ENCODE assay signal across 8 cellular contexts in genomic region chr19:19820774-19821315, GRCh38. TPM values are rescaled to one million over a fixed set of nuclear protein-coding genes. Genes with fewer than 3 reads are reported as not detected.
A peak's percentile ranks its signal among the peaks of the same experiment; 100 is the strongest.
DNase-seq lines count a peak whose midpoint lies in the region; ATAC-seq, FAIRE-seq and TF ChIP-seq lines count a peak whose summit lies in the region.

No MANE protein-coding gene starts in this region.

- H3K4me1 ChIP-seq in endocrine pancreas (ENCODE audit: control insufficient read depth, insufficient read depth, low read length) = no peaks in the 10 kb centered on the region
- H3K4me1 ChIP-seq in pancreas = peaks cover 0 to 3% (median 0%) of the 10 kb centered on the region in 3 donors

- intact Hi-C loops in pancreas (cut with DNase I) = no loop called here

- H3K4me3 ChIP-seq in endocrine pancreas (ENCODE audit: control insufficient read depth, insufficient read depth, low read length) (peak overlapping the region; percentile 36), pancreas (peak overlapping the region; percentile 55 to 75 (median 64))

- WGBS in pancreas, 2 donors = 8% methylated on average over 17 of the region's 17 CpGs

- peak in 1 of 4 donors; percentile 3 for ATAC-seq in pancreas
- no peak for ATAC-seq in GM21360 (IDR thresholded peaks at IDR 0.05; ENCODE audit: unreplicated experiment)
- ATAC-seq in activated CD4-positive, CD25-positive, alpha-beta regulatory T cell treated with anti-CD3 and anti-CD28 coated beads, Interleukin-2, amount 50 U/mL, for 24 hours = no peak

- H3K36me3 ChIP-seq in endocrine pancreas (ENCODE audit: control insufficient read depth, insufficient read depth, low read length) (peaks cover 7% of the 10 kb centered on the region), pancreas (no peaks in the 10 kb centered on the region)

- H3K27me3 ChIP-seq in endocrine pancreas (ENCODE audit: control insufficient read depth, insufficient read depth, low read length) (no peaks in the 10 kb centered on the region), pancreas (no peaks in the 10 kb centered on the region)

- DNase-seq in EL (peak; percentile 1), RPMI7951 (ENCODE audit: low read depth) (peak; percentile 7), pancreas (no peak), inferior parietal cortex (ENCODE audit: extremely low spot score) (no peak), urothelium cell line (ENCODE audit: low spot score) (no peak)

- peak overlapping the region; percentile 93 for H3K9ac ChIP-seq in endocrine pancreas (ENCODE audit: control insufficient read depth, insufficient read depth, low read length)

- TF ChIP-seq CTCF in pancreas (IDR thresholded peaks at IDR 0.05) = no peak

- FAIRE-seq in pancreas (lab: Jason Lieb, UNC) (no peak), urothelium cell line (lab: Jason Lieb, UNC) (no peak)

- H3K27ac ChIP-seq in pancreas = peak overlapping the region; percentile 84 to 95 (median 90)

- H3K9me3 ChIP-seq in endocrine pancreas (ENCODE audit: control insufficient read depth, low read length) (no peaks in the 10 kb centered on the region), pancreas (no peaks in the 10 kb centered on the region)

RNA-seq across cellular contexts. Expression of gene ZNF506, which starts 0.7 kb away (rescaled TPM):
- total RNA-seq in RPMI7951 (2014; rRNA removed; shearing (Covaris generic)) = 18.4 and 24.8 TPM in 2 replicates
- 10 to 100 TPM; 10.5 to 17.2 (median 11.5) TPM for total RNA-seq in pancreas
- 1 to 10 TPM; 6.1 to 6.5 TPM for polyA plus RNA-seq in pancreas

RNA-seq across cellular contexts. Expression of gene ZNF253, which starts 44.8 kb away (rescaled TPM):
- total RNA-seq in RPMI7951 (2014; rRNA removed; shearing (Covaris generic)) = 4.3 and 7.6 TPM in 2 replicates
- 10 to 100 TPM in 1 of 6 donors, 1 to 10 TPM in 5; 4.1 to 12.7 (median 5.9) TPM for total RNA-seq in pancreas
- 1 to 10 TPM; 2.3 to 3.9 TPM for polyA plus RNA-seq in pancreas

Comparison
In these comparisons a context has a peak if more than half of its experiments do, and no peak if none do; other contexts are left out.
1. DNase-seq: peak in EL (single experiment) and RPMI7951 (single experiment); none in pancreas (0 of 6), inferior parietal cortex (single experiment) and urothelium cell line (single experiment).